28 cellular contexts compared by ENCODE assay signal in genomic region chr17:73924083-73924482, GRCh38.
"Had no signal": no experiment of that assay in that cellular context is flagged by ENCODE, and none has a peak within 500 bp of the region (broad histone marks: within the 10 kb centered on the region; RNA-seq: fewer than 3 reads in every experiment).

No MANE protein-coding gene starts in this region.

- ATAC-seq: foreskin keratinocyte; gastroesophageal sphincter; heart left ventricle; left cardiac atrium; left lung; naive thymus-derived CD4-positive, alpha-beta T cell; psoas muscle; right cardiac atrium; stimulated activated memory B cell treated with anti-CD40 and anti-IgM and Interleukin-4, amounts not matched to agents 10 μg/mL and 1 μg/mL and 100 μg/mL, for 72 hours; stimulated activated naive CD8-positive, alpha-beta T cell treated with anti-CD3 and anti-CD28 coated beads, Interleukin-15, Interleukin-2, amounts not matched to agents 100 U/mL and 50 U/mL, for 24 hours had no signal

- H3K4me3 ChIP-seq: esophagus muscularis mucosa, gastroesophageal sphincter, heart left ventricle, hepatocyte, left lung, ovary, psoas muscle, sigmoid colon, testis, tibial artery had no signal

- H3K27ac ChIP-seq: esophagus muscularis mucosa, foreskin keratinocyte, gastroesophageal sphincter, heart left ventricle, hepatocyte, left lung, ovary, psoas muscle, sigmoid colon, testis, tibial artery had no signal

- H3K9me3 ChIP-seq: ovary, testis had no signal

- FAIRE-seq: endothelial cell of umbilical vein, islet of Langerhans, urothelium cell line had no signal

- H3K27me3 ChIP-seq: foreskin keratinocyte, hepatocyte, ovary, sigmoid colon, testis, tibial artery had no signal

- H3K79me2 ChIP-seq: hepatocyte had no signal

- H3K4me1 ChIP-seq: esophagus muscularis mucosa, foreskin keratinocyte, gastroesophageal sphincter, heart left ventricle, left lung, psoas muscle, sigmoid colon, testis, tibial artery had no signal

- H3K4me2 ChIP-seq: hepatocyte had no signal

- H3K36me3 ChIP-seq: esophagus muscularis mucosa, gastroesophageal sphincter, heart left ventricle, left lung, ovary, sigmoid colon, tibial artery had no signal

- DNase-seq: cortex of kidney; effector CD4-positive, alpha-beta T cell; foreskin keratinocyte; heart left ventricle; left cardiac atrium; left lung; mesenchymal stem cell; midbrain; naive thymus-derived CD4-positive, alpha-beta T cell; occipital lobe; ovary; posterior cingulate gyrus; psoas muscle; right cardiac atrium; sigmoid colon; stimulated activated CD4-positive, alpha-beta T cell treated with anti-CD3 and anti-CD28 coated beads, Interleukin-2, amount 100 ng/mL, for 24 hours; stimulated activated CD4-positive, alpha-beta T cell treated with anti-CD3 and anti-CD28 coated beads, Interleukin-4, amount 100 ng/mL, for 4 hours; stimulated activated naive CD8-positive, alpha-beta T cell treated with anti-CD3 and anti-CD28 coated beads, Interleukin-15, Interleukin-2, amounts not matched to agents 100 U/mL and 50 U/mL, for 24 hours; substantia nigra; testis; tibial artery had no signal

- H2AFZ ChIP-seq: hepatocyte had no signal
